In the genomic region with DNA sequence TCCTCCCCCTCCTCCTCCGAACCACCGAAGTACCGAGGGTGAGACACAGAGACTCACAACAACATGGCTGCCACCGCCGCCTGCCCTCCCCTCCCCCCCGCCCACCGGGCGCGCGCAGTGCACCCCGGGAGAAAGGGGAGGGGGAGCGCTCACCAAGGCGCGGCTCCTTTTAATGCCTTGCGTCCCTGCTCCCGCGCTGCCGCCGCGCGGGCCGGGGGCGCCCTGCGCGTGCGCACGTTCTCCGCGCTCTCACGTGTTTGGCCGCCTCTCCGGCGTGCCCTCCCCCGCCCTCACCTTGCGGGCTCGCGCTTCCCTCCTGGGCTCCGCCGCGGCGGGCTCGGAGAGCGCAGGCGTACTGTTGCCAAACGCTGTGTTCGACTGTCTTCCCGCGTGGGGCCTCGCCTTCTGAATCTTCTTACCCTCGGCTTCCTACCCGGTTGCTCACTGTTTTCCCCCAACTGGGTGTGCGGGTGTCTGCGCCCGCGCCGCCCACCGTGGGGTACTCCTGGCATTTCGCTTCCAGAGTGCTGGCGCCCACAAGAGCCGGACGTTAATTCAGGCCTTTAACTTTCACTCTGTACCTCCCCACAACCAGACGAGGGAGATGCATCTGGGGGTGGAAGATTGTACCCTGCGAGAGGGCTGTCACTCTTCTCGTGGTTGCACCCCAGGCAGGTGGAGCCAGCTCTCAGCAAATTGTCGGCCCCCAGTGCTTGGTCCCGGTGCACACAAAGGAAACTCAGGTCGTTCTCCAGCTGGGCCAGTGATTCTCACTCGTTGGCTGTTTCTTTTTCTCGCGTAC, we compare ENCODE assay signal across 1 cellular context.
TF ChIP-seq lines count a peak whose summit lies in the region.

A gene with protein sequence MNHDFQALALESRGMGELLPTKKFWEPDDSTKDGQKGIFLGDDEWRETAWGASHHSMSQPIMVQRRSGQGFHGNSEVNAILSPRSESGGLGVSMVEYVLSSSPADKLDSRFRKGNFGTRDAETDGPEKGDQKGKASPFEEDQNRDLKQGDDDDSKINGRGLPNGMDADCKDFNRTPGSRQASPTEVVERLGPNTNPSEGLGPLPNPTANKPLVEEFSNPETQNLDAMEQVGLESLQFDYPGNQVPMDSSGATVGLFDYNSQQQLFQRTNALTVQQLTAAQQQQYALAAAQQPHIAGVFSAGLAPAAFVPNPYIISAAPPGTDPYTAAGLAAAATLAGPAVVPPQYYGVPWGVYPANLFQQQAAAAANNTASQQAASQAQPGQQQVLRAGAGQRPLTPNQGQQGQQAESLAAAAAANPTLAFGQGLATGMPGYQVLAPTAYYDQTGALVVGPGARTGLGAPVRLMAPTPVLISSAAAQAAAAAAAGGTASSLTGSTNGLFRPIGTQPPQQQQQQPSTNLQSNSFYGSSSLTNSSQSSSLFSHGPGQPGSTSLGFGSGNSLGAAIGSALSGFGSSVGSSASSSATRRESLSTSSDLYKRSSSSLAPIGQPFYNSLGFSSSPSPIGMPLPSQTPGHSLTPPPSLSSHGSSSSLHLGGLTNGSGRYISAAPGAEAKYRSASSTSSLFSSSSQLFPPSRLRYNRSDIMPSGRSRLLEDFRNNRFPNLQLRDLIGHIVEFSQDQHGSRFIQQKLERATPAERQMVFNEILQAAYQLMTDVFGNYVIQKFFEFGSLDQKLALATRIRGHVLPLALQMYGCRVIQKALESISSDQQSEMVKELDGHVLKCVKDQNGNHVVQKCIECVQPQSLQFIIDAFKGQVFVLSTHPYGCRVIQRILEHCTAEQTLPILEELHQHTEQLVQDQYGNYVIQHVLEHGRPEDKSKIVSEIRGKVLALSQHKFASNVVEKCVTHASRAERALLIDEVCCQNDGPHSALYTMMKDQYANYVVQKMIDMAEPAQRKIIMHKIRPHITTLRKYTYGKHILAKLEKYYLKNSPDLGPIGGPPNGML (minus strand): TSS at position 92 of the 802 bp plus-strand sequence. CDS start 23,484 bp downstream, outside the sequence.

TF ChIP-seq in K562, 482 proteins besides CTCF, POLR2A, EP300 and RAD21 (continued from another document and continues in another):
- TF ChIP-seq, protein P1, sequence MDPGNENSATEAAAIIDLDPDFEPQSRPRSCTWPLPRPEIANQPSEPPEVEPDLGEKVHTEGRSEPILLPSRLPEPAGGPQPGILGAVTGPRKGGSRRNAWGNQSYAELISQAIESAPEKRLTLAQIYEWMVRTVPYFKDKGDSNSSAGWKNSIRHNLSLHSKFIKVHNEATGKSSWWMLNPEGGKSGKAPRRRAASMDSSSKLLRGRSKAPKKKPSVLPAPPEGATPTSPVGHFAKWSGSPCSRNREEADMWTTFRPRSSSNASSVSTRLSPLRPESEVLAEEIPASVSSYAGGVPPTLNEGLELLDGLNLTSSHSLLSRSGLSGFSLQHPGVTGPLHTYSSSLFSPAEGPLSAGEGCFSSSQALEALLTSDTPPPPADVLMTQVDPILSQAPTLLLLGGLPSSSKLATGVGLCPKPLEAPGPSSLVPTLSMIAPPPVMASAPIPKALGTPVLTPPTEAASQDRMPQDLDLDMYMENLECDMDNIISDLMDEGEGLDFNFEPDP (CRISPR knock-in tag; IDR thresholded peaks at IDR 0.05) = no peak
- TF ChIP-seq, protein P2, sequence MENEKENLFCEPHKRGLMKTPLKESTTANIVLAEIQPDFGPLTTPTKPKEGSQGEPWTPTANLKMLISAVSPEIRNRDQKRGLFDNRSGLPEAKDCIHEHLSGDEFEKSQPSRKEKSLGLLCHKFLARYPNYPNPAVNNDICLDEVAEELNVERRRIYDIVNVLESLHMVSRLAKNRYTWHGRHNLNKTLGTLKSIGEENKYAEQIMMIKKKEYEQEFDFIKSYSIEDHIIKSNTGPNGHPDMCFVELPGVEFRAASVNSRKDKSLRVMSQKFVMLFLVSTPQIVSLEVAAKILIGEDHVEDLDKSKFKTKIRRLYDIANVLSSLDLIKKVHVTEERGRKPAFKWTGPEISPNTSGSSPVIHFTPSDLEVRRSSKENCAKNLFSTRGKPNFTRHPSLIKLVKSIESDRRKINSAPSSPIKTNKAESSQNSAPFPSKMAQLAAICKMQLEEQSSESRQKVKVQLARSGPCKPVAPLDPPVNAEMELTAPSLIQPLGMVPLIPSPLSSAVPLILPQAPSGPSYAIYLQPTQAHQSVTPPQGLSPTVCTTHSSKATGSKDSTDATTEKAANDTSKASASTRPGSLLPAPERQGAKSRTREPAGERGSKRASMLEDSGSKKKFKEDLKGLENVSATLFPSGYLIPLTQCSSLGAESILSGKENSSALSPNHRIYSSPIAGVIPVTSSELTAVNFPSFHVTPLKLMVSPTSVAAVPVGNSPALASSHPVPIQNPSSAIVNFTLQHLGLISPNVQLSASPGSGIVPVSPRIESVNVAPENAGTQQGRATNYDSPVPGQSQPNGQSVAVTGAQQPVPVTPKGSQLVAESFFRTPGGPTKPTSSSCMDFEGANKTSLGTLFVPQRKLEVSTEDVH (IDR thresholded peaks at IDR 0.05; ENCODE audit: low read depth, partially characterized antibody) = no peak
- TF ChIP-seq, protein P3, sequence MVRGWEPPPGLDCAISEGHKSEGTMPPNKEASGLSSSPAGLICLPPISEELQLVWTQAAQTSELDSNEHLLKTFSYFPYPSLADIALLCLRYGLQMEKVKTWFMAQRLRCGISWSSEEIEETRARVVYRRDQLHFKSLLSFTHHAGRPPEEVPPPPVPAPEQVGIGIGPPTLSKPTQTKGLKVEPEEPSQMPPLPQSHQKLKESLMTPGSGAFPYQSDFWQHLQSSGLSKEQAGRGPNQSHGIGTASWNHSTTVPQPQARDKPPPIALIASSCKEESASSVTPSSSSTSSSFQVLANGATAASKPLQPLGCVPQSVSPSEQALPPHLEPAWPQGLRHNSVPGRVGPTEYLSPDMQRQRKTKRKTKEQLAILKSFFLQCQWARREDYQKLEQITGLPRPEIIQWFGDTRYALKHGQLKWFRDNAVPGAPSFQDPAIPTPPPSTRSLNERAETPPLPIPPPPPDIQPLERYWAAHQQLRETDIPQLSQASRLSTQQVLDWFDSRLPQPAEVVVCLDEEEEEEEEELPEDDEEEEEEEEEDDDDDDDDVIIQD (CRISPR knock-in tag; IDR thresholded peaks at IDR 0.05) = no peak
- peak; percentile 26; the same call in 1 of the 2 replicates for TF ChIP-seq PML (IDR thresholded peaks at IDR 0.05; ENCODE audit: low read length)
- TF ChIP-seq TBP (optimal IDR thresholded peaks at IDR 0.05; ENCODE audit: low read depth, low read length) = peak; percentile 65
- peak; percentile 45; the same call in 1 of the 2 replicates for TF ChIP-seq CEBPB (tag; IDR thresholded peaks at IDR 0.05)
- TF ChIP-seq ZFP36 (IDR thresholded peaks at IDR 0.05; ENCODE audit: low read depth, low read length, partially characterized antibody) = peak; percentile 60
- TF ChIP-seq, protein P4, sequence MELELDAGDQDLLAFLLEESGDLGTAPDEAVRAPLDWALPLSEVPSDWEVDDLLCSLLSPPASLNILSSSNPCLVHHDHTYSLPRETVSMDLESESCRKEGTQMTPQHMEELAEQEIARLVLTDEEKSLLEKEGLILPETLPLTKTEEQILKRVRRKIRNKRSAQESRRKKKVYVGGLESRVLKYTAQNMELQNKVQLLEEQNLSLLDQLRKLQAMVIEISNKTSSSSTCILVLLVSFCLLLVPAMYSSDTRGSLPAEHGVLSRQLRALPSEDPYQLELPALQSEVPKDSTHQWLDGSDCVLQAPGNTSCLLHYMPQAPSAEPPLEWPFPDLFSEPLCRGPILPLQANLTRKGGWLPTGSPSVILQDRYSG (tag; conservative IDR thresholded peaks at IDR 0.05; ENCODE audit: low read depth) = peak; percentile 76
- TF ChIP-seq MBD2 (IDR thresholded peaks at IDR 0.05; ENCODE audit: borderline replicate concordance, low read depth) = peak; percentile 26; the same call in 1 of the 2 replicates
- peak; percentile 60; the same call in 1 of the 2 replicates for TF ChIP-seq DPF2 (IDR thresholded peaks at IDR 0.05)
- no peak for TF ChIP-seq CBX2 (IDR thresholded peaks at IDR 0.05; ENCODE audit: insufficient read depth, low read length, poor library complexity, severe bottlenecking)
- TF ChIP-seq DMBX1 (CRISPR knock-in tag; IDR thresholded peaks at IDR 0.05; ENCODE audit: borderline replicate concordance) = no peak
- TF ChIP-seq MTF1 (CRISPR knock-in tag; IDR thresholded peaks at IDR 0.05; ENCODE audit: borderline replicate concordance) = no peak
- TF ChIP-seq, protein P5, sequence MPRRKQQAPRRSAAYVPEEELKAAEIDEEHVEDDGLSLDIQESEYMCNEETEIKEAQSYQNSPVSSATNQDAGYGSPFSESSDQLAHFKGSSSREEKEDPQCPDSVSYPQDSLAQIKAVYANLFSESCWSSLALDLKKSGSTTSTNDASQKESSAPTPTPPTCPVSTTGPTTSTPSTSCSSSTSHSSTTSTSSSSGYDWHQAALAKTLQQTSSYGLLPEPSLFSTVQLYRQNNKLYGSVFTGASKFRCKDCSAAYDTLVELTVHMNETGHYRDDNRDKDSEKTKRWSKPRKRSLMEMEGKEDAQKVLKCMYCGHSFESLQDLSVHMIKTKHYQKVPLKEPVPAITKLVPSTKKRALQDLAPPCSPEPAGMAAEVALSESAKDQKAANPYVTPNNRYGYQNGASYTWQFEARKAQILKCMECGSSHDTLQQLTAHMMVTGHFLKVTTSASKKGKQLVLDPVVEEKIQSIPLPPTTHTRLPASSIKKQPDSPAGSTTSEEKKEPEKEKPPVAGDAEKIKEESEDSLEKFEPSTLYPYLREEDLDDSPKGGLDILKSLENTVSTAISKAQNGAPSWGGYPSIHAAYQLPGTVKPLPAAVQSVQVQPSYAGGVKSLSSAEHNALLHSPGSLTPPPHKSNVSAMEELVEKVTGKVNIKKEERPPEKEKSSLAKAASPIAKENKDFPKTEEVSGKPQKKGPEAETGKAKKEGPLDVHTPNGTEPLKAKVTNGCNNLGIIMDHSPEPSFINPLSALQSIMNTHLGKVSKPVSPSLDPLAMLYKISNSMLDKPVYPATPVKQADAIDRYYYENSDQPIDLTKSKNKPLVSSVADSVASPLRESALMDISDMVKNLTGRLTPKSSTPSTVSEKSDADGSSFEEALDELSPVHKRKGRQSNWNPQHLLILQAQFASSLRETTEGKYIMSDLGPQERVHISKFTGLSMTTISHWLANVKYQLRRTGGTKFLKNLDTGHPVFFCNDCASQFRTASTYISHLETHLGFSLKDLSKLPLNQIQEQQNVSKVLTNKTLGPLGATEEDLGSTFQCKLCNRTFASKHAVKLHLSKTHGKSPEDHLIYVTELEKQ (CRISPR knock-in tag; IDR thresholded peaks at IDR 0.05) = no peak
- TF ChIP-seq PHF8 (IDR thresholded peaks at IDR 0.05; ENCODE audit: borderline replicate concordance, low read length) = peak; percentile 65
- TF ChIP-seq GABPB1 (CRISPR knock-in tag; IDR thresholded peaks at IDR 0.05) = 0 out of 2 replicates have a peak, but pooled peaks have one; percentile 17
- TF ChIP-seq ZNF133 (CRISPR knock-in tag; IDR thresholded peaks at IDR 0.05) = no peak
- TF ChIP-seq TBL1XR1 (IDR thresholded peaks at IDR 0.05; ENCODE audit: low read length in 2 of 2) = no peak
- peak; percentile 46; the same call in 1 of the 2 replicates for TF ChIP-seq SMAD4 (CRISPR knock-in tag; conservative IDR thresholded peaks at IDR 0.05)
- peak; percentile 81 for TF ChIP-seq KDM5B (IDR thresholded peaks at IDR 0.05; ENCODE audit: insufficient replicate concordance, low read depth, low read length)
- TF ChIP-seq PCBP2 (IDR thresholded peaks at IDR 0.05; ENCODE audit: low read depth, low read length, poor library complexity, severe bottlenecking) = no peak
- TF ChIP-seq, protein P6, sequence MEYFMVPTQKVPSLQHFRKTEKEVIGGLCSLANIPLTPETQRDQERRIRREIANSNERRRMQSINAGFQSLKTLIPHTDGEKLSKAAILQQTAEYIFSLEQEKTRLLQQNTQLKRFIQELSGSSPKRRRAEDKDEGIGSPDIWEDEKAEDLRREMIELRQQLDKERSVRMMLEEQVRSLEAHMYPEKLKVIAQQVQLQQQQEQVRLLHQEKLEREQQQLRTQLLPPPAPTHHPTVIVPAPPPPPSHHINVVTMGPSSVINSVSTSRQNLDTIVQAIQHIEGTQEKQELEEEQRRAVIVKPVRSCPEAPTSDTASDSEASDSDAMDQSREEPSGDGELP (CRISPR knock-in tag; IDR thresholded peaks at IDR 0.05; ENCODE audit: borderline replicate concordance) = peak; percentile 40; the same call in 1 of the 2 replicates
- no peak for TF ChIP-seq GABPB2 (CRISPR knock-in tag; conservative IDR thresholded peaks at IDR 0.05)
- TF ChIP-seq ERF (CRISPR knock-in tag; IDR thresholded peaks at IDR 0.05) = no peak
- TF ChIP-seq E2F3 (CRISPR knock-in tag; IDR thresholded peaks at IDR 0.05) = peak; percentile 89
- TF ChIP-seq EWSR1 (IDR thresholded peaks at IDR 0.05; ENCODE audit: borderline replicate concordance, low read depth, partially characterized antibody) = no peak
- TF ChIP-seq, protein P7, sequence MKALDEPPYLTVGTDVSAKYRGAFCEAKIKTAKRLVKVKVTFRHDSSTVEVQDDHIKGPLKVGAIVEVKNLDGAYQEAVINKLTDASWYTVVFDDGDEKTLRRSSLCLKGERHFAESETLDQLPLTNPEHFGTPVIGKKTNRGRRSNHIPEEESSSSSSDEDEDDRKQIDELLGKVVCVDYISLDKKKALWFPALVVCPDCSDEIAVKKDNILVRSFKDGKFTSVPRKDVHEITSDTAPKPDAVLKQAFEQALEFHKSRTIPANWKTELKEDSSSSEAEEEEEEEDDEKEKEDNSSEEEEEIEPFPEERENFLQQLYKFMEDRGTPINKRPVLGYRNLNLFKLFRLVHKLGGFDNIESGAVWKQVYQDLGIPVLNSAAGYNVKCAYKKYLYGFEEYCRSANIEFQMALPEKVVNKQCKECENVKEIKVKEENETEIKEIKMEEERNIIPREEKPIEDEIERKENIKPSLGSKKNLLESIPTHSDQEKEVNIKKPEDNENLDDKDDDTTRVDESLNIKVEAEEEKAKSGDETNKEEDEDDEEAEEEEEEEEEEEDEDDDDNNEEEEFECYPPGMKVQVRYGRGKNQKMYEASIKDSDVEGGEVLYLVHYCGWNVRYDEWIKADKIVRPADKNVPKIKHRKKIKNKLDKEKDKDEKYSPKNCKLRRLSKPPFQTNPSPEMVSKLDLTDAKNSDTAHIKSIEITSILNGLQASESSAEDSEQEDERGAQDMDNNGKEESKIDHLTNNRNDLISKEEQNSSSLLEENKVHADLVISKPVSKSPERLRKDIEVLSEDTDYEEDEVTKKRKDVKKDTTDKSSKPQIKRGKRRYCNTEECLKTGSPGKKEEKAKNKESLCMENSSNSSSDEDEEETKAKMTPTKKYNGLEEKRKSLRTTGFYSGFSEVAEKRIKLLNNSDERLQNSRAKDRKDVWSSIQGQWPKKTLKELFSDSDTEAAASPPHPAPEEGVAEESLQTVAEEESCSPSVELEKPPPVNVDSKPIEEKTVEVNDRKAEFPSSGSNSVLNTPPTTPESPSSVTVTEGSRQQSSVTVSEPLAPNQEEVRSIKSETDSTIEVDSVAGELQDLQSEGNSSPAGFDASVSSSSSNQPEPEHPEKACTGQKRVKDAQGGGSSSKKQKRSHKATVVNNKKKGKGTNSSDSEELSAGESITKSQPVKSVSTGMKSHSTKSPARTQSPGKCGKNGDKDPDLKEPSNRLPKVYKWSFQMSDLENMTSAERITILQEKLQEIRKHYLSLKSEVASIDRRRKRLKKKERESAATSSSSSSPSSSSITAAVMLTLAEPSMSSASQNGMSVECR (CRISPR knock-in tag; IDR thresholded peaks at IDR 0.05) = peak; percentile 75; the same call in 1 of the 2 replicates
- TF ChIP-seq TEAD2 (tag; IDR thresholded peaks at IDR 0.05) = no peak
- TF ChIP-seq PURB (CRISPR knock-in tag; IDR thresholded peaks at IDR 0.05; ENCODE audit: low read depth) = no peak
- TF ChIP-seq, protein P8, sequence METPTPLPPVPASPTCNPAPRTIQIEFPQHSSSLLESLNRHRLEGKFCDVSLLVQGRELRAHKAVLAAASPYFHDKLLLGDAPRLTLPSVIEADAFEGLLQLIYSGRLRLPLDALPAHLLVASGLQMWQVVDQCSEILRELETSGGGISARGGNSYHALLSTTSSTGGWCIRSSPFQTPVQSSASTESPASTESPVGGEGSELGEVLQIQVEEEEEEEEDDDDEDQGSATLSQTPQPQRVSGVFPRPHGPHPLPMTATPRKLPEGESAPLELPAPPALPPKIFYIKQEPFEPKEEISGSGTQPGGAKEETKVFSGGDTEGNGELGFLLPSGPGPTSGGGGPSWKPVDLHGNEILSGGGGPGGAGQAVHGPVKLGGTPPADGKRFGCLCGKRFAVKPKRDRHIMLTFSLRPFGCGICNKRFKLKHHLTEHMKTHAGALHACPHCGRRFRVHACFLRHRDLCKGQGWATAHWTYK (CRISPR knock-in tag; IDR thresholded peaks at IDR 0.05) = peak; percentile 63
